In genomic region chr3:157155591-157155990, GRCh38 we compare ENCODE assay signal across 9 cellular contexts. TPM values are rescaled to one million over a fixed set of nuclear protein-coding genes. Genes with fewer than 3 reads are reported as not detected.
DNase-seq lines count a peak whose midpoint lies in the region; ATAC-seq and TF ChIP-seq lines count a peak whose summit lies in the region.
"Had no signal": no experiment of that assay in that cellular context is flagged by ENCODE, and none has a peak within 500 bp of the region (broad histone marks: within the 10 kb centered on the region; RNA-seq: fewer than 3 reads in every experiment).

No MANE protein-coding gene starts in this region.

- peaks cover 68 to 83% (median 73%) of the 10 kb centered on the region in 5 donors for H3K36me3 ChIP-seq in subcutaneous abdominal adipose tissue (ENCODE audit: control insufficient read depth in 5 of 5, insufficient read depth in 5 of 5, low read length in 5 of 5)

- peak overlapping the region; percentile 81 for H3K4me3 Mint-ChIP-seq in activated naive CD4-positive, alpha-beta T cell treated with anti-CD3 and anti-CD28 coated beads, Interleukin-2, amount 10 ng/mL, durations not matched to agents 7 days and 5 days
- H3K4me3 Mint-ChIP-seq in activated CD4-positive, alpha-beta memory T cell treated with anti-CD3 and anti-CD28 coated beads, Interleukin-2, amount 10 ng/mL, durations not matched to agents 7 days and 5 days, result peak overlapping the region; percentile 100

- H3K27ac Mint-ChIP-seq in activated naive CD4-positive, alpha-beta T cell treated with anti-CD3 and anti-CD28 coated beads, Interleukin-2, amount 10 ng/mL, durations not matched to agents 7 days and 5 days, result no peak overlapping the region
- H3K27ac Mint-ChIP-seq in activated CD4-positive, alpha-beta memory T cell treated with anti-CD3 and anti-CD28 coated beads, Interleukin-2, amount 10 ng/mL, durations not matched to agents 7 days and 5 days, result no peak overlapping the region
- H3K27ac Mint-ChIP-seq: dendritic cell treated with granulocyte-macrophage colony-stimulating factor and Interleukin-4, amounts not matched to agents 40 ng/mL and 50 ng/mL, for 4 days had no signal

- peak overlapping the region in 3 of 5 donors; percentile 31 to 100 (median 53) for H3K9ac ChIP-seq in subcutaneous abdominal adipose tissue (ENCODE audit: low read length in 5 of 5)

- H3K36me3 Mint-ChIP-seq in activated naive CD4-positive, alpha-beta T cell treated with anti-CD3 and anti-CD28 coated beads, Interleukin-2, amount 10 ng/mL, durations not matched to agents 7 days and 5 days, result peaks cover 81% of the 10 kb centered on the region
- peaks cover 89% of the 10 kb centered on the region for H3K36me3 Mint-ChIP-seq in activated CD4-positive, alpha-beta memory T cell treated with anti-CD3 and anti-CD28 coated beads, Interleukin-2, amount 10 ng/mL, durations not matched to agents 7 days and 5 days (ENCODE audit: low read depth)

- POLR2A ChIA-PET in activated CD4-positive, alpha-beta memory T cell treated with anti-CD3 and anti-CD28 coated beads, Interleukin-2, amount 10 ng/mL, durations not matched to agents 7 days and 5 days (lab: Charles Lee), result interaction anchor here (1.0 to 3.3 kb wide), 9 partner anchors 9 to 632 kb away, joined by 3 to 67 read pairs (median 6); partner anchors contain the start of gene SSR3

- no peak for DNase-seq in activated naive CD4-positive, alpha-beta T cell treated with anti-CD3 and anti-CD28 coated beads, Interleukin-2, amount 10 ng/mL, durations not matched to agents 7 days and 5 days
- DNase-seq in activated naive CD4-positive, alpha-beta T cell (lab: John Stamatoyannopoulos, UW), result no peak
- no peak for DNase-seq in activated CD4-positive, alpha-beta memory T cell treated with anti-CD3 and anti-CD28 coated beads, Interleukin-2, amount 10 ng/mL, durations not matched to agents 7 days and 5 days
- DNase-seq in fibroblast of villous mesenchyme (ENCODE audit: low read depth), result no peak
- no peak for DNase-seq in NCI-H446 treated with DMSO at 0.1 percent for 48 hours (lab: John Stamatoyannopoulos, UW)
- DNase-seq in NCI-H2171 (lab: John Stamatoyannopoulos, UW), result no peak

- H3K4me1 ChIP-seq in subcutaneous abdominal adipose tissue (ENCODE audit: control insufficient read depth in 5 of 5, insufficient read depth in 5 of 5, low read length in 5 of 5), result peaks cover 4 to 55% (median 51%) of the 10 kb centered on the region in 5 donors

- H3K27ac ChIP-seq in subcutaneous abdominal adipose tissue (ENCODE audit: low read depth, low read length), result peak overlapping the region; percentile 100

- no peaks in the 10 kb centered on the region for H3K9me3 Mint-ChIP-seq in activated naive CD4-positive, alpha-beta T cell treated with anti-CD3 and anti-CD28 coated beads, Interleukin-2, amount 10 ng/mL, durations not matched to agents 7 days and 5 days
- no peaks in the 10 kb centered on the region for H3K9me3 Mint-ChIP-seq in activated CD4-positive, alpha-beta memory T cell treated with anti-CD3 and anti-CD28 coated beads, Interleukin-2, amount 10 ng/mL, durations not matched to agents 7 days and 5 days
- H3K9me3 Mint-ChIP-seq: dendritic cell treated with granulocyte-macrophage colony-stimulating factor and Interleukin-4, amounts not matched to agents 40 ng/mL and 50 ng/mL, for 4 days had no signal

- peaks cover 71% of the 10 kb centered on the region for H3K4me1 Mint-ChIP-seq in activated naive CD4-positive, alpha-beta T cell treated with anti-CD3 and anti-CD28 coated beads, Interleukin-2, amount 10 ng/mL, durations not matched to agents 7 days and 5 days
- peaks cover 75% of the 10 kb centered on the region for H3K4me1 Mint-ChIP-seq in activated CD4-positive, alpha-beta memory T cell treated with anti-CD3 and anti-CD28 coated beads, Interleukin-2, amount 10 ng/mL, durations not matched to agents 7 days and 5 days

- CTCF ChIA-PET in activated naive CD4-positive, alpha-beta T cell treated with anti-CD3 and anti-CD28 coated beads, Interleukin-2, amount 10 ng/mL, durations not matched to agents 7 days and 5 days (lab: Charles Lee), result interaction anchor here (1.0 to 1.6 kb wide), 5 partner anchors 12 to 46 kb away, joined by 3 to 5 read pairs (median 3); no protein-coding TSS in a partner anchor
- CTCF ChIA-PET in activated CD4-positive, alpha-beta memory T cell treated with anti-CD3 and anti-CD28 coated beads, Interleukin-2, amount 10 ng/mL, durations not matched to agents 7 days and 5 days (lab: Charles Lee), result interaction anchor here (1.2 to 3.3 kb wide), 2 partner anchors 18 to 19 kb away, joined by 3 to 35 read pairs; no protein-coding TSS in a partner anchor

- no peaks in the 10 kb centered on the region for H3K9me3 ChIP-seq in subcutaneous abdominal adipose tissue (ENCODE audit: control insufficient read depth in 5 of 5, low read length in 5 of 5)

- H3K4me3 ChIP-seq in fibroblast of villous mesenchyme (ENCODE audit: low read depth, low read length), result peak overlapping the region; percentile 44
- H3K4me3 ChIP-seq in subcutaneous abdominal adipose tissue (ENCODE audit: low read depth in 1 of 5, low read length in 5 of 5), result peak overlapping the region in 4 of 5 donors; percentile 21 to 99 (median 95)

- no peak for TF ChIP-seq CTCF in fibroblast of villous mesenchyme (IDR thresholded peaks at IDR 0.05; ENCODE audit: insufficient read depth, low read depth, low read length)

- peaks cover 5% of the 10 kb centered on the region for H3K27me3 Mint-ChIP-seq in activated naive CD4-positive, alpha-beta T cell treated with anti-CD3 and anti-CD28 coated beads, Interleukin-2, amount 10 ng/mL, durations not matched to agents 7 days and 5 days
- H3K27me3 Mint-ChIP-seq in activated CD4-positive, alpha-beta memory T cell treated with anti-CD3 and anti-CD28 coated beads, Interleukin-2, amount 10 ng/mL, durations not matched to agents 7 days and 5 days, result no peaks in the 10 kb centered on the region
- H3K27me3 Mint-ChIP-seq: dendritic cell treated with granulocyte-macrophage colony-stimulating factor and Interleukin-4, amounts not matched to agents 40 ng/mL and 50 ng/mL, for 4 days had no signal

- H3K27me3 ChIP-seq in subcutaneous abdominal adipose tissue (ENCODE audit: control insufficient read depth in 5 of 5, insufficient read depth in 4 of 5, low read length in 5 of 5), result no peaks in the 10 kb centered on the region

- no peak for ATAC-seq in GM21390 (IDR thresholded peaks at IDR 0.05; ENCODE audit: unreplicated experiment)

RNA-seq across cellular contexts. Expression of gene CCNL1, which starts 4.4 kb away (rescaled TPM):
- 100 to 1,000 TPM; 223 to 249 TPM for total RNA-seq in activated CD4-positive, alpha-beta memory T cell treated with anti-CD3 and anti-CD28 coated beads, Interleukin-2, amount 10 ng/mL, durations not matched to agents 7 days and 5 days
- 108 and 175 TPM in 2 replicates for total RNA-seq in fibroblast of villous mesenchyme
